1 cellular context compared by ENCODE assay signal in the genomic region with DNA sequence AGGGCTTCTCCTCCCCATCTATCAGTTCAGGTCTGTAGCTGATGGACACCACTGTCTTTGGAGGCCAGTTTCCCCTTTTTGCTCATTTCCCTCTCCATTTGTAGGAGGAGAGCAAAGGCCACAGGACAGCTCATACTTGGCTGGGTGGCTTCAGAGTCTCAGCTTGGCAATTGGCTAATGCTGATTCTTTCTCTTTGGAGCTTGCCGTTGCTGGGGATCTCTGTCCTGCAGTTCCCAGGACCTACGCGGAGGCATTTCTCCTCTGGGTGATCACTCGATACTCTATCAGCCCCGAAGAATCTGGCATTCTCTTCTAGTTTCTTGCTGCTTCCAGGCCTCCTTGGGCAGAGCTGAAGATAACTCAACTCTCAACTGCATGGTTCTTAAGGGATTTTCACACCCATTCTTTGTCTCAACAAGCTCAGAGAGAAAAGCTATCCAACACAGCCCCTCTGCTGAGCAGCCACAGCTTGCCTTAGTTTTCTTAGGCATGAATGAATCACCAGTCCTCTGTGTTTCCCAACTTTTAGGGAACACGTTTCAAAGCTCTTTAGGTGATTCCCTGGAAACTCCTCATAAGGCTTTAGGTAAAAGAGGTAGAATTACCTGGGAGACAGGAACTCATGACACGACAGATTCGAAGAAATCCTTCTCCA.
TF ChIP-seq lines count a peak whose summit lies in the region.

No MANE protein-coding gene starts in this region.

TF ChIP-seq in HepG2, 621 proteins besides CTCF, POLR2A, EP300 and RAD21 (continued from another document and continues in another):
- no peak for TF ChIP-seq ZNF598 (CRISPR knock-in tag; IDR thresholded peaks at IDR 0.05; ENCODE audit: borderline replicate concordance)
- TF ChIP-seq, protein P1, sequence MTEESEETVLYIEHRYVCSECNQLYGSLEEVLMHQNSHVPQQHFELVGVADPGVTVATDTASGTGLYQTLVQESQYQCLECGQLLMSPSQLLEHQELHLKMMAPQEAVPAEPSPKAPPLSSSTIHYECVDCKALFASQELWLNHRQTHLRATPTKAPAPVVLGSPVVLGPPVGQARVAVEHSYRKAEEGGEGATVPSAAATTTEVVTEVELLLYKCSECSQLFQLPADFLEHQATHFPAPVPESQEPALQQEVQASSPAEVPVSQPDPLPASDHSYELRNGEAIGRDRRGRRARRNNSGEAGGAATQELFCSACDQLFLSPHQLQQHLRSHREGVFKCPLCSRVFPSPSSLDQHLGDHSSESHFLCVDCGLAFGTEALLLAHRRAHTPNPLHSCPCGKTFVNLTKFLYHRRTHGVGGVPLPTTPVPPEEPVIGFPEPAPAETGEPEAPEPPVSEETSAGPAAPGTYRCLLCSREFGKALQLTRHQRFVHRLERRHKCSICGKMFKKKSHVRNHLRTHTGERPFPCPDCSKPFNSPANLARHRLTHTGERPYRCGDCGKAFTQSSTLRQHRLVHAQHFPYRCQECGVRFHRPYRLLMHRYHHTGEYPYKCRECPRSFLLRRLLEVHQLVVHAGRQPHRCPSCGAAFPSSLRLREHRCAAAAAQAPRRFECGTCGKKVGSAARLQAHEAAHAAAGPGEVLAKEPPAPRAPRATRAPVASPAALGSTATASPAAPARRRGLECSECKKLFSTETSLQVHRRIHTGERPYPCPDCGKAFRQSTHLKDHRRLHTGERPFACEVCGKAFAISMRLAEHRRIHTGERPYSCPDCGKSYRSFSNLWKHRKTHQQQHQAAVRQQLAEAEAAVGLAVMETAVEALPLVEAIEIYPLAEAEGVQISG (CRISPR knock-in tag; IDR thresholded peaks at IDR 0.05), result no peak
- TF ChIP-seq ZNF709 (CRISPR knock-in tag; IDR thresholded peaks at IDR 0.05), result 0 out of 2 replicates have a peak, but pooled peaks have one; percentile 31
- no peak for TF ChIP-seq CEBPB (IDR thresholded peaks at IDR 0.05; ENCODE audit: borderline replicate concordance, low read depth, low read length)
- TF ChIP-seq ZNF75D (CRISPR knock-in tag; IDR thresholded peaks at IDR 0.05; ENCODE audit: borderline replicate concordance), result no peak
- TF ChIP-seq IKZF4 (CRISPR knock-in tag; IDR thresholded peaks at IDR 0.05; ENCODE audit: borderline replicate concordance, low read depth, not compliant biosample characterization), result no peak
- TF ChIP-seq HHEX (CRISPR knock-in tag; IDR thresholded peaks at IDR 0.05), result no peak
- TF ChIP-seq ZNF337 (CRISPR knock-in tag; IDR thresholded peaks at IDR 0.05; ENCODE audit: borderline replicate concordance, low read depth), result no peak
- TF ChIP-seq, protein P2, sequence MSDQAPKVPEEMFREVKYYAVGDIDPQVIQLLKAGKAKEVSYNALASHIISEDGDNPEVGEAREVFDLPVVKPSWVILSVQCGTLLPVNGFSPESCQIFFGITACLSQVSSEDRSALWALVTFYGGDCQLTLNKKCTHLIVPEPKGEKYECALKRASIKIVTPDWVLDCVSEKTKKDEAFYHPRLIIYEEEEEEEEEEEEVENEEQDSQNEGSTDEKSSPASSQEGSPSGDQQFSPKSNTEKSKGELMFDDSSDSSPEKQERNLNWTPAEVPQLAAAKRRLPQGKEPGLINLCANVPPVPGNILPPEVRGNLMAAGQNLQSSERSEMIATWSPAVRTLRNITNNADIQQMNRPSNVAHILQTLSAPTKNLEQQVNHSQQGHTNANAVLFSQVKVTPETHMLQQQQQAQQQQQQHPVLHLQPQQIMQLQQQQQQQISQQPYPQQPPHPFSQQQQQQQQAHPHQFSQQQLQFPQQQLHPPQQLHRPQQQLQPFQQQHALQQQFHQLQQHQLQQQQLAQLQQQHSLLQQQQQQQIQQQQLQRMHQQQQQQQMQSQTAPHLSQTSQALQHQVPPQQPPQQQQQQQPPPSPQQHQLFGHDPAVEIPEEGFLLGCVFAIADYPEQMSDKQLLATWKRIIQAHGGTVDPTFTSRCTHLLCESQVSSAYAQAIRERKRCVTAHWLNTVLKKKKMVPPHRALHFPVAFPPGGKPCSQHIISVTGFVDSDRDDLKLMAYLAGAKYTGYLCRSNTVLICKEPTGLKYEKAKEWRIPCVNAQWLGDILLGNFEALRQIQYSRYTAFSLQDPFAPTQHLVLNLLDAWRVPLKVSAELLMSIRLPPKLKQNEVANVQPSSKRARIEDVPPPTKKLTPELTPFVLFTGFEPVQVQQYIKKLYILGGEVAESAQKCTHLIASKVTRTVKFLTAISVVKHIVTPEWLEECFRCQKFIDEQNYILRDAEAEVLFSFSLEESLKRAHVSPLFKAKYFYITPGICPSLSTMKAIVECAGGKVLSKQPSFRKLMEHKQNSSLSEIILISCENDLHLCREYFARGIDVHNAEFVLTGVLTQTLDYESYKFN (CRISPR knock-in tag; conservative IDR thresholded peaks at IDR 0.05), result peak; percentile 55
- TF ChIP-seq, protein P3, sequence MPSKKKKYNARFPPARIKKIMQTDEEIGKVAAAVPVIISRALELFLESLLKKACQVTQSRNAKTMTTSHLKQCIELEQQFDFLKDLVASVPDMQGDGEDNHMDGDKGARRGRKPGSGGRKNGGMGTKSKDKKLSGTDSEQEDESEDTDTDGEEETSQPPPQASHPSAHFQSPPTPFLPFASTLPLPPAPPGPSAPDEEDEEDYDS (CRISPR knock-in tag; IDR thresholded peaks at IDR 0.05), result peak; percentile 23; the same call in 1 of the 2 replicates
- TF ChIP-seq GATAD2A (CRISPR knock-in tag; IDR thresholded peaks at IDR 0.05), result 0 out of 2 replicates have a peak, but pooled peaks have one; percentile 28
- no peak for TF ChIP-seq PHF20 (CRISPR knock-in tag; IDR thresholded peaks at IDR 0.05)
- TF ChIP-seq HMGXB3 (CRISPR knock-in tag; IDR thresholded peaks at IDR 0.05; ENCODE audit: borderline replicate concordance), result no peak
- TF ChIP-seq TBP (CRISPR knock-in tag; IDR thresholded peaks at IDR 0.05), result no peak
- TF ChIP-seq HBP1 (CRISPR knock-in tag; IDR thresholded peaks at IDR 0.05; ENCODE audit: low read depth), result peak; percentile 49; the same call in 1 of the 2 replicates
- TF ChIP-seq, protein P4, sequence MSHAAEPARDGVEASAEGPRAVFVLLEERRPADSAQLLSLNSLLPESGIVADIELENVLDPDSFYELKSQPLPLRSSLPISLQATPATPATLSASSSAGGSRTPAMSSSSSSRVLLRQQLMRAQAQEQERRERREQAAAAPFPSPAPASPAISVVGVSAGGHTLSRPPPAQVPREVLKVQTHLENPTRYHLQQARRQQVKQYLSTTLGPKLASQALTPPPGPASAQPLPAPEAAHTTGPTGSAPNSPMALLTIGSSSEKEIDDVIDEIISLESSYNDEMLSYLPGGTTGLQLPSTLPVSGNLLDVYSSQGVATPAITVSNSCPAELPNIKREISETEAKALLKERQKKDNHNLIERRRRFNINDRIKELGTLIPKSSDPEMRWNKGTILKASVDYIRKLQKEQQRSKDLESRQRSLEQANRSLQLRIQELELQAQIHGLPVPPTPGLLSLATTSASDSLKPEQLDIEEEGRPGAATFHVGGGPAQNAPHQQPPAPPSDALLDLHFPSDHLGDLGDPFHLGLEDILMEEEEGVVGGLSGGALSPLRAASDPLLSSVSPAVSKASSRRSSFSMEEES (CRISPR knock-in tag; IDR thresholded peaks at IDR 0.05), result 0 out of 2 replicates have a peak, but pooled peaks have one; percentile 22
- no peak for TF ChIP-seq ZNF460 (CRISPR knock-in tag; IDR thresholded peaks at IDR 0.05; ENCODE audit: borderline replicate concordance)
- TF ChIP-seq ZGPAT (CRISPR knock-in tag; IDR thresholded peaks at IDR 0.05), result 0 out of 2 replicates have a peak, but pooled peaks have one; percentile 19
- no peak for TF ChIP-seq CEBPZ (IDR thresholded peaks at IDR 0.05; ENCODE audit: low read length)
- no peak for TF ChIP-seq ERF (CRISPR knock-in tag; IDR thresholded peaks at IDR 0.05)
- no peak for TF ChIP-seq CBX5 (CRISPR knock-in tag; IDR thresholded peaks at IDR 0.05; ENCODE audit: borderline replicate concordance)
- 0 out of 2 replicates have a peak, but pooled peaks have one; percentile 40 for TF ChIP-seq PPARG (CRISPR knock-in tag; conservative IDR thresholded peaks at IDR 0.05)
- TF ChIP-seq SRSF1 (optimal IDR thresholded peaks at IDR 0.05; ENCODE audit: low read depth, low read length), result no peak
- no peak for TF ChIP-seq SRSF9 (IDR thresholded peaks at IDR 0.05; ENCODE audit: borderline replicate concordance, insufficient read depth, low read depth, low read length, poor library complexity, severe bottlenecking)
- TF ChIP-seq MTA3 (CRISPR knock-in tag; IDR thresholded peaks at IDR 0.05), result no peak
- no peak for TF ChIP-seq E2F5 (CRISPR knock-in tag; conservative IDR thresholded peaks at IDR 0.05)
- no peak for TF ChIP-seq NFRKB (IDR thresholded peaks at IDR 0.05)
- no peak for TF ChIP-seq ZNF720 (CRISPR knock-in tag; IDR thresholded peaks at IDR 0.05)
- TF ChIP-seq ZNF660 (CRISPR knock-in tag; IDR thresholded peaks at IDR 0.05; ENCODE audit: borderline replicate concordance, low read depth), result no peak
- TF ChIP-seq ZNF431 (CRISPR knock-in tag; IDR thresholded peaks at IDR 0.05; ENCODE audit: borderline replicate concordance, low read depth), result no peak
- TF ChIP-seq FOXA3 (CRISPR knock-in tag; IDR thresholded peaks at IDR 0.05), result no peak
- no peak for TF ChIP-seq GATAD1 (CRISPR knock-in tag; IDR thresholded peaks at IDR 0.05)
- no peak for TF ChIP-seq ZNF34 (CRISPR knock-in tag; IDR thresholded peaks at IDR 0.05; ENCODE audit: borderline replicate concordance)
- no peak for TF ChIP-seq ZNF20 (CRISPR knock-in tag; IDR thresholded peaks at IDR 0.05)
- TF ChIP-seq ZBTB7A (CRISPR knock-in tag; IDR thresholded peaks at IDR 0.05), result no peak
